In genomic region chr17:78197147-78197830, GRCh38 we compare ENCODE assay signal across 13 cellular contexts. TPM values are rescaled to one million over a fixed set of nuclear protein-coding genes. Genes with fewer than 3 reads are reported as not detected.
DNase-seq lines count a peak whose midpoint lies in the region; ATAC-seq, FAIRE-seq and TF ChIP-seq lines count a peak whose summit lies in the region.
"Had no signal": no experiment of that assay in that cellular context is flagged by ENCODE, and none has a peak within 500 bp of the region (broad histone marks: within the 10 kb centered on the region; RNA-seq: fewer than 3 reads in every experiment).

No MANE protein-coding gene starts in this region.

- H4K91ac ChIP-seq in H1 (replicated peaks; ENCODE audit: insufficient read length, low read length) = no peak overlapping the region

- TF ChIP-seq RAD21 in H1 (IDR thresholded peaks at IDR 0.05 in 1 of 2, conservative IDR thresholded peaks at IDR 0.05 in 1 of 2; ENCODE audit: low read depth in 2 of 2, low read length in 2 of 2) = no peak

- H2BK12ac ChIP-seq in H1 (ENCODE audit: low read depth, low read length) = no peak overlapping the region

- DNase-seq in D341Med (ENCODE audit: low spot score) = peak; percentile 24
- peak; percentile 41 for DNase-seq in NCI-H2227 treated with DMSO at 0.1 percent for 48 hours (lab: John Stamatoyannopoulos, UW)
- no peak for DNase-seq in H1 (ENCODE audit: low read depth in 1 of 2, low spot score in 2 of 2)
- peak in 4 of 6 donors; percentile 43 to 62 (median 53) for DNase-seq in pancreas
- no peak for DNase-seq in NCI-H2081 (lab: John Stamatoyannopoulos, UW)
- no peak for DNase-seq in AG20443 (ENCODE audit: low spot score)
- DNase-seq in activated CD4-positive, alpha-beta T cell treated with anti-CD3 and anti-CD28 coated beads for 48 hours = no peak
- DNase-seq: activated CD4-positive, alpha-beta T cell treated with anti-CD3 and anti-CD28 coated beads, Interleukin-2, amount 50 U/mL, for 4 hours; activated naive CD8-positive, alpha-beta T cell treated with anti-CD3 and anti-CD28 coated beads for 36 hours; NCI-H1105; T-cell had no signal

- no peak overlapping the region for H3K14ac ChIP-seq in H1 (ENCODE audit: insufficient read length)

- 0 out of 2 replicates have a peak overlapping the region, but pooled peaks have one; percentile 44 for H2BK5ac ChIP-seq in H1 (ENCODE audit: low read depth, low read length)

- peak; percentile 32 to 71 (median 46) for ATAC-seq in pancreas
- no peak for ATAC-seq in HG03175 (IDR thresholded peaks at IDR 0.05; ENCODE audit: unreplicated experiment)
- ATAC-seq: right lobe of liver, T-cell had no signal

- H3K9ac ChIP-seq in H1 (replicated peaks in 1 of 4; ENCODE audit: extremely low read depth in 1 of 4, low read depth in 3 of 4, low read length in 3 of 4) = no peak overlapping the region

- 0 out of 2 replicates have a peak, but pooled peaks cover 3% of the 10 kb centered on the region for H3K79me1 ChIP-seq in H1 (ENCODE audit: low read depth, low read length)

- no peak overlapping the region for H3K4ac ChIP-seq in H1 (replicated peaks; ENCODE audit: insufficient read length, low read depth, low read length)

- no peaks in the 10 kb centered on the region; a peak in 1 of 4 replicates for H3K79me2 ChIP-seq in H1 (ENCODE audit: control insufficient read depth in 1 of 2, insufficient read depth in 2 of 2, low read length in 2 of 2)

- no peak overlapping the region for H4K5ac ChIP-seq in H1 (ENCODE audit: insufficient read length, low read depth, low read length)

- no peak overlapping the region for H2BK120ac ChIP-seq in H1 (replicated peaks; ENCODE audit: low read depth, low read length)

- CTCF ChIA-PET in H1 (lab: Charles Lee; ENCODE audit: partially characterized antibody) = interaction anchor here (1.1 to 10.2 kb wide), 9 partner anchors 9 to 248 kb away, joined by 3 to 65 read pairs (median 5); partner anchors contain the start of genes AFMID and TK1

- H2BK20ac ChIP-seq in H1 (ENCODE audit: low read length) = no peak overlapping the region

- H3K27me3 ChIP-seq in H1 (replicated peaks in 1 of 4; ENCODE audit: control insufficient read depth in 3 of 4, extremely low read depth in 1 of 4, insufficient read depth in 3 of 4, low read length in 3 of 4) (no peaks in the 10 kb centered on the region), pancreas (no peaks in the 10 kb centered on the region)
- H3K27me3 ChIP-seq: right lobe of liver had no signal

- no peak overlapping the region for H2BK15ac ChIP-seq in H1 (ENCODE audit: low read length)

- peak overlapping the region; percentile 13 to 22; a peak in 2 of 4 replicates for H3K4me2 ChIP-seq in H1 (ENCODE audit: insufficient read depth in 1 of 2, low read depth in 2 of 2, low read length in 2 of 2)

- H3K23ac ChIP-seq in H1 (ENCODE audit: insufficient read length) = no peak overlapping the region

- no peaks in the 10 kb centered on the region for H3K23me2 ChIP-seq in H1 (ENCODE audit: low read depth, low read length)

- H2AK5ac ChIP-seq in H1 (ENCODE audit: low read depth, low read length) = no peak overlapping the region

- H3K9me3 ChIP-seq in H1 (ENCODE audit: insufficient read depth in 2 of 2, low read depth in 1 of 2, low read length in 1 of 2) = no peaks in the 10 kb centered on the region
- no peaks in the 10 kb centered on the region for H3K9me3 ChIP-seq in pancreas
- H3K9me3 ChIP-seq: right lobe of liver had no signal

- no peak overlapping the region for H3K18ac ChIP-seq in H1 (ENCODE audit: extremely low read depth, low read length)

- 75% methylated on average over 9 of the region's 9 CpGs; no CpG with 5 or more reads in 1 of the 2 experiments for WGBS in H1 (ENCODE audit: extremely low coverage in 1 of 2, insufficient coverage in 1 of 2, insufficient read length in 1 of 2, insufficient replicate concordance in 2 of 2, low coverage in 1 of 2, low lambda C conversion rate in 2 of 2, missing lambda C conversion rate in 1 of 2), 2 experiments
- 53 to 63% methylated on average over 9 of the region's 9 CpGs for WGBS in pancreas, 2 donors

- no peak overlapping the region for H2AFZ ChIP-seq in H1 (ENCODE audit: low read length)

- H4K8ac ChIP-seq in H1 (ENCODE audit: extremely low read depth, insufficient read depth, low read length) = no peak overlapping the region

- no peak for TF ChIP-seq POLR2A in H1 (IDR thresholded peaks at IDR 0.05; ENCODE audit: control extremely low read depth in 1 of 2, low read depth in 2 of 2, low read length in 2 of 2)

- FAIRE-seq in H1 (lab: Jason Lieb, UNC) (no peak), pancreas (lab: Jason Lieb, UNC) (no peak)

- TF ChIP-seq EP300 in H1 (IDR thresholded peaks at IDR 0.05; ENCODE audit: borderline replicate concordance in 1 of 2, low read depth in 2 of 2, low read length in 2 of 2) = no peak

- H3K36me3 ChIP-seq in H1 (ENCODE audit: control insufficient read depth in 2 of 4, insufficient read depth in 4 of 4, low read length in 3 of 4) (peaks cover 0 to 9% (median 2%) of the 10 kb centered on the region in 4 experiments; a peak in 5 of 8 replicates), pancreas (peaks cover 0 to 2% (median 0%) of the 10 kb centered on the region in 3 donors)

- intact Hi-C loops in pancreas (cut with DNase I) = no loop called here

- H4K20me1 ChIP-seq in H1 (replicated peaks in 1 of 2; ENCODE audit: control insufficient read depth in 1 of 2, insufficient read depth in 2 of 2, low read length in 2 of 2) = peaks cover 1 to 5% of the 10 kb centered on the region in 2 experiments

- POLR2A ChIA-PET in H1 (lab: Charles Lee; ENCODE audit: partially characterized antibody) = interaction anchor here (1.3 to 5.5 kb wide), 5 partner anchors 11 to 28 kb away, joined by 3 to 67 read pairs (median 6); partner anchors contain the start of genes AFMID and TK1

- TF ChIP-seq CTCF in H1 (IDR thresholded peaks at IDR 0.05; ENCODE audit: control extremely low read depth in 1 of 3, insufficient read depth in 1 of 3, low read depth in 1 of 3, low read length in 3 of 3) (no peak), pancreas (IDR thresholded peaks at IDR 0.05) (no peak)

- H3K56ac ChIP-seq in H1 (replicated peaks; ENCODE audit: insufficient read length, low read depth, low read length) = no peak overlapping the region

- H3K4me3 ChIP-seq in H1 (ENCODE audit: extremely low read depth in 1 of 4, insufficient read depth in 2 of 4, low read depth in 3 of 4, low read length in 4 of 4) (no peak overlapping the region), pancreas (no peak overlapping the region)
- H3K4me3 ChIP-seq: right lobe of liver had no signal

- H3K4me1 ChIP-seq in H1 (replicated peaks in 1 of 4; ENCODE audit: control insufficient read depth in 3 of 4, insufficient read depth in 4 of 4, low read length in 3 of 4) = peaks cover 0 to 11% (median 4%) of the 10 kb centered on the region in 4 experiments; a peak in 5 of 7 replicates
- H3K4me1 ChIP-seq in pancreas = peaks cover 9 to 28% (median 15%) of the 10 kb centered on the region in 3 donors

- H3K27ac ChIP-seq in H1 (ENCODE audit: low read depth, low read length) (peak overlapping the region; percentile 29; the same call in 1 of the 2 replicates), pancreas (peak overlapping the region in 2 of 4 donors; percentile 87 to 93)
- H3K27ac ChIP-seq: right lobe of liver had no signal

RNA-seq across cellular contexts. Expression of gene AFMID, which starts 10.1 kb away (rescaled TPM):
- total RNA-seq in H1 (2021; fragmentation: NEBNext Ultra II Directional; extraction: Animal tissue kit (Norgen Biotek cat#: 25700)) = 53.0 and 54.8 TPM in 2 replicates
- polyA plus RNA-seq in H1 (2011; rRNA removed) (49.0 and 61.6 TPM in 2 replicates), pancreas (10 to 100 TPM; 32.1 to 53.7 TPM)
- polyA plus RNA-seq in H1 (2011; cell fraction: cytosol; rRNA removed) = 63.2 TPM
- polyA plus RNA-seq in H1 (2011; cell fraction: nucleus; rRNA removed) = 58.5 TPM
- polyA plus RNA-seq in H1 (2012, experiment 1 of 2) = 47.6 to 75.1 TPM (median 68.4 TPM) in 4 replicates
- 91.1 TPM for polyA plus RNA-seq in H1 (2012, experiment 2 of 2)
- polyA plus RNA-seq in H1 (2013, experiment 1 of 2) = 40.1 TPM
- 39.2 TPM for polyA plus RNA-seq in H1 (2013, experiment 2 of 2)
- polyA minus RNA-seq in H1 (2011; rRNA and poly(A)+ RNA removed) = 55.5 and 83.5 TPM in 2 replicates
- polyA minus RNA-seq in H1 (2011; cell fraction: cytosol; rRNA and poly(A)+ RNA removed) = 30.7 TPM
- 42.0 TPM for polyA minus RNA-seq in H1 (2011; cell fraction: nucleus; rRNA and poly(A)+ RNA removed)
- total RNA-seq in pancreas = 10 to 100 TPM; 30.7 to 40.9 (median 33.9) TPM

RNA-seq across cellular contexts. Expression of gene TK1, which starts 10.4 kb away (rescaled TPM):
- 66.9 and 76.5 TPM in 2 replicates for total RNA-seq in H1 (2021; fragmentation: NEBNext Ultra II Directional; extraction: Animal tissue kit (Norgen Biotek cat#: 25700))
- polyA plus RNA-seq in H1 (2011; rRNA removed) (147 and 170 TPM in 2 replicates), pancreas (1 to 10 TPM; 1.2 to 2.2 TPM)
- polyA plus RNA-seq in H1 (2011; cell fraction: cytosol; rRNA removed) = 150 TPM
- polyA plus RNA-seq in H1 (2011; cell fraction: nucleus; rRNA removed) = 168 TPM
- 50.8 to 96.9 TPM (median 88.1 TPM) in 4 replicates for polyA plus RNA-seq in H1 (2012, experiment 1 of 2)
- 148 TPM for polyA plus RNA-seq in H1 (2012, experiment 2 of 2)
- polyA plus RNA-seq in H1 (2013, experiment 1 of 2) = 57.7 TPM
- 54.1 TPM for polyA plus RNA-seq in H1 (2013, experiment 2 of 2)
- 110 and 113 TPM in 2 replicates for polyA minus RNA-seq in H1 (2011; rRNA and poly(A)+ RNA removed)
- polyA minus RNA-seq in H1 (2011; cell fraction: cytosol; rRNA and poly(A)+ RNA removed) = 54.3 TPM
- polyA minus RNA-seq in H1 (2011; cell fraction: nucleus; rRNA and poly(A)+ RNA removed) = 42.3 TPM
- 1 to 10 TPM; 1.3 to 4.2 (median 3.2) TPM for total RNA-seq in pancreas

RNA-seq across cellular contexts. Expression of gene BIRC5, which starts 16.8 kb away (rescaled TPM):
- total RNA-seq in H1 (2021; fragmentation: NEBNext Ultra II Directional; extraction: Animal tissue kit (Norgen Biotek cat#: 25700)) = 106 and 108 TPM in 2 replicates
- polyA plus RNA-seq in H1 (2011; rRNA removed) (42.2 and 48.8 TPM in 2 replicates), pancreas (under 1 TPM; 0.53 to 0.77 TPM)
- 53.5 TPM for polyA plus RNA-seq in H1 (2011; cell fraction: cytosol; rRNA removed)
- 78.0 TPM for polyA plus RNA-seq in H1 (2011; cell fraction: nucleus; rRNA removed)
- polyA plus RNA-seq in H1 (2012, experiment 1 of 2) = 58.7 to 71.7 TPM (median 68.1 TPM) in 4 replicates
- 111 TPM for polyA plus RNA-seq in H1 (2012, experiment 2 of 2)
- polyA plus RNA-seq in H1 (2013, experiment 1 of 2) = 64.6 TPM
- polyA plus RNA-seq in H1 (2013, experiment 2 of 2) = 66.0 TPM
- 39.6 and 46.5 TPM in 2 replicates for polyA minus RNA-seq in H1 (2011; rRNA and poly(A)+ RNA removed)
- 43.1 TPM for polyA minus RNA-seq in H1 (2011; cell fraction: cytosol; rRNA and poly(A)+ RNA removed)
- polyA minus RNA-seq in H1 (2011; cell fraction: nucleus; rRNA and poly(A)+ RNA removed) = 41.5 TPM
- total RNA-seq in pancreas = 1 to 10 TPM in 2 of 6 donors, under 1 TPM in 3, not detected in 1; 0.12 to 1.7 (median 0.82) TPM

RNA-seq across cellular contexts. Expression of gene SYNGR2, which starts 28.9 kb away (rescaled TPM):
- total RNA-seq in H1 (2021; fragmentation: NEBNext Ultra II Directional; extraction: Animal tissue kit (Norgen Biotek cat#: 25700)) = 48.4 and 50.0 TPM in 2 replicates
- 139 and 209 TPM in 2 replicates for polyA plus RNA-seq in H1 (2011; rRNA removed)
- 92.9 TPM for polyA plus RNA-seq in H1 (2011; cell fraction: cytosol; rRNA removed)
- polyA plus RNA-seq in H1 (2011; cell fraction: nucleus; rRNA removed) = 102 TPM
- polyA plus RNA-seq in H1 (2012, experiment 1 of 2) = 32.5 to 57.4 TPM (median 51.2 TPM) in 4 replicates
- polyA plus RNA-seq in H1 (2012, experiment 2 of 2) = 37.5 TPM
- 42.0 TPM for polyA plus RNA-seq in H1 (2013, experiment 1 of 2)
- polyA plus RNA-seq in H1 (2013, experiment 2 of 2) = 51.5 TPM
- 53.5 and 79.1 TPM in 2 replicates for polyA minus RNA-seq in H1 (2011; rRNA and poly(A)+ RNA removed)
- 28.6 TPM for polyA minus RNA-seq in H1 (2011; cell fraction: cytosol; rRNA and poly(A)+ RNA removed)
- polyA minus RNA-seq in H1 (2011; cell fraction: nucleus; rRNA and poly(A)+ RNA removed) = 27.7 TPM
- total RNA-seq in pancreas = 10 to 100 TPM; 52.3 to 93.8 (median 83.8) TPM
- 10 to 100 TPM; 89.1 to 94.2 TPM for polyA plus RNA-seq in pancreas

RNA-seq across cellular contexts. Expression of gene TMEM235, which starts 34.1 kb away (rescaled TPM):
- 0.15 TPM in 1 of 2 replicates, not detected in the other for total RNA-seq in H1 (2021; fragmentation: NEBNext Ultra II Directional; extraction: Animal tissue kit (Norgen Biotek cat#: 25700))
- polyA plus RNA-seq in H1 (2011; rRNA removed) = 0.05 and 0.14 TPM in 2 replicates
- polyA plus RNA-seq in H1 (2011; cell fraction: cytosol; rRNA removed) = 0.17 TPM
- polyA plus RNA-seq in H1 (2011; cell fraction: nucleus; rRNA removed) = 0.68 TPM
- 0.13 to 0.36 TPM (median 0.23 TPM) in 4 replicates for polyA plus RNA-seq in H1 (2012, experiment 1 of 2)
- polyA plus RNA-seq in H1 (2012, experiment 2 of 2) = not detected
- 0.02 TPM for polyA plus RNA-seq in H1 (2013, experiment 1 of 2)
- polyA plus RNA-seq in H1 (2013, experiment 2 of 2) = not detected
- polyA minus RNA-seq in H1 (2011; rRNA and poly(A)+ RNA removed) = not detected in 2 replicates
- polyA minus RNA-seq in H1 (2011; cell fraction: cytosol; rRNA and poly(A)+ RNA removed) = not detected
- not detected for polyA minus RNA-seq in H1 (2011; cell fraction: nucleus; rRNA and poly(A)+ RNA removed)
- total RNA-seq in pancreas = not detected
- under 1 TPM; 0.05 to 0.11 TPM for polyA plus RNA-seq in pancreas
- total RNA-seq: activated naive CD8-positive, alpha-beta T cell treated with anti-CD3 and anti-CD28 coated beads for 36 hours; right lobe of liver; T-cell had no signal

Comparison
In these comparisons a context has a peak if more than half of its experiments do, and no peak if none do; other contexts are left out.
1. DNase-seq: peak in D341Med (single experiment), NCI-H2227 treated with DMSO at 0.1 percent for 48 hours (single experiment) and pancreas (4 of 6); none in H1 (0 of 2), NCI-H2081 (0 of 2), AG20443 (single experiment) and activated CD4-positive, alpha-beta T cell treated with anti-CD3 and anti-CD28 coated beads for 48 hours (single experiment).
2. RNA of gene TK1, which starts 10.4 kb away (total RNA-seq): 66.9 to 76.5 TPM in H1; 1.3 to 4.2 TPM in pancreas; every median in the first group is over 10 times any median in the second.
3. RNA of gene BIRC5, which starts 16.8 kb away (total RNA-seq): 106 to 108 TPM in H1; 0.12 to 1.7 TPM in pancreas; every median in the first group is over 10 times any median in the second.